9 cellular contexts compared by ENCODE assay signal in the genomic region with DNA sequence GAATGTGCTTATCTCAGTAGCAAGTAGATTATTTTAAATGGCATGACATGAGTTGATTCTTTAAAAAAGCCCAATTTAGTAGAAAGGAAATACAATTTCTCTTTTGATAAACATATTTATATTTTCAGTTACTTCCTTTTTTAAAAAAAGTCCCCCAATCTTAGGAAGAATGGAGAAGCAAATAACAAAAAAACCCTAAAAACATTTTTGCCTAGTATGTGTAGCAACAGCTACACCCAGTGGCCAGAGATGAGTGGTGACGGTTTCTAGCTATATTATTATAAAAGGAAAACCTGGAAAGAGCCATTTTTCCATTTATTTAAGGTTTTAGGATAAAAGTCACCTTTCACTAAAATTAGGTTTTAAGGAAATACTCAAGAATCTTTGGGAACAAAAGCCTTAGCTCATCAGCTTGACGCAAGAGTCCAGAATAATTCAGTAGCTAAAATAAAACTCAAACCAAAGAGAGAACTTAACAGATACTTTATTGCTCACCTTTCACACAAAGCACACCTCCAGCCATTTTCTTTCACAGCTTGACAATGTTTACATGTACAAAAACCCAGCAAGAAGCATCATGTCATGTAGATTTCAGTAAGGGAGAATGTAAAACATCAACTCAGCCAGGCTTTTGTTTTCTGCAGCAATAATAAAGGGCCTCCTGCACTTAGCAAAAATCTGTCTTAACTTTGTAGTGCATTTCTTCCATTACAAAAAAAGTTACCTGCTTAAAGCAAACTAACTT. TPM values are rescaled to one million over a fixed set of nuclear protein-coding genes. Genes with fewer than 3 reads are reported as not detected.
DNase-seq lines count a peak whose midpoint lies in the region; ATAC-seq and TF ChIP-seq lines count a peak whose summit lies in the region.
"Had no signal": no experiment of that assay in that cellular context is flagged by ENCODE, and none has a peak within 500 bp of the region (broad histone marks: within the 10 kb centered on the region; RNA-seq: fewer than 3 reads in every experiment).

No MANE protein-coding gene starts in this region.

- TF ChIP-seq CTCF in C4-2B (conservative IDR thresholded peaks at IDR 0.05), result peak; percentile 88
- peak; percentile 69; the same call in 1 of the 2 replicates for TF ChIP-seq CTCF in GM12875 (IDR thresholded peaks at IDR 0.05; ENCODE audit: borderline replicate concordance, insufficient read depth, low read depth, low read length)
- peak; percentile 80 to 91 (median 88) for TF ChIP-seq CTCF in esophagus muscularis mucosa (IDR thresholded peaks at IDR 0.05)
- TF ChIP-seq CTCF in neural progenitor cell (IDR thresholded peaks at IDR 0.05), result peak; percentile 92

- H3K27me3 Mint-ChIP-seq in neural progenitor cell (ENCODE audit: insufficient read depth, low read depth), result no peaks in the 10 kb centered on the region

- H2AFZ ChIP-seq in neural progenitor cell (replicated peaks), result no peak overlapping the region

- H3K79me2 ChIP-seq in neural progenitor cell (ENCODE audit: low read depth), result no peaks in the 10 kb centered on the region

- H3K27ac ChIP-seq in C4-2B, result no peak overlapping the region
- H3K27ac ChIP-seq in esophagus muscularis mucosa (replicated peaks in 1 of 4), result peak overlapping the region in 2 of 4 donors; percentile 5 to 46
- H3K27ac ChIP-seq in neural progenitor cell, result no peak overlapping the region

- no peaks in the 10 kb centered on the region for H3K9me3 Mint-ChIP-seq in neural progenitor cell

- peak; percentile 59 for ATAC-seq in HG03565 (IDR thresholded peaks at IDR 0.05; ENCODE audit: unreplicated experiment)
- ATAC-seq in HG03025 (IDR thresholded peaks at IDR 0.05; ENCODE audit: low FRiP score, unreplicated experiment), result no peak
- no peak for ATAC-seq in GM21515 (IDR thresholded peaks at IDR 0.05; ENCODE audit: unreplicated experiment)
- ATAC-seq: right cardiac atrium had no signal

- no peaks in the 10 kb centered on the region for H3F3A ChIP-seq in neural progenitor cell (ENCODE audit: low read depth)

- peaks cover 4% of the 10 kb centered on the region for H3K36me3 Mint-ChIP-seq in neural progenitor cell

- TF ChIP-seq EP300 in esophagus muscularis mucosa (IDR thresholded peaks at IDR 0.05), result no peak

- WGBS in esophagus muscularis mucosa, result 15% methylated on average over 2 of the region's 2 CpGs

- no peaks in the 10 kb centered on the region for H3K27me3 ChIP-seq in esophagus muscularis mucosa
- H3K27me3 ChIP-seq in neural progenitor cell, result no peaks in the 10 kb centered on the region

- no peak overlapping the region for H3K4me3 Mint-ChIP-seq in neural progenitor cell

- TF ChIP-seq POLR2A in esophagus muscularis mucosa (IDR thresholded peaks at IDR 0.05; ENCODE audit: low read depth), result no peak

- H3K9me3 ChIP-seq in esophagus muscularis mucosa, result no peaks in the 10 kb centered on the region
- no peaks in the 10 kb centered on the region for H3K9me3 ChIP-seq in neural progenitor cell (ENCODE audit: low read depth)

- intact Hi-C loops in esophagus muscularis mucosa (cut with DNase I), result loop anchor here (5.0 to 10.0 kb wide), 5 partner anchors 106 to 811 kb away; a partner anchor contains a TSS

- no peaks in the 10 kb centered on the region for H4K20me1 ChIP-seq in neural progenitor cell (ENCODE audit: low read depth)

- H3K27ac Mint-ChIP-seq in neural progenitor cell, result no peak overlapping the region

- peaks cover 10 to 35% (median 27%) of the 10 kb centered on the region in 4 donors for H3K36me3 ChIP-seq in esophagus muscularis mucosa
- H3K36me3 ChIP-seq in neural progenitor cell, result no peaks in the 10 kb centered on the region

- no peaks in the 10 kb centered on the region for H3K4me1 Mint-ChIP-seq in neural progenitor cell

- no peak overlapping the region for H3K9ac ChIP-seq in neural progenitor cell

- peaks cover 7 to 42% (median 36%) of the 10 kb centered on the region in 4 donors for H3K4me1 ChIP-seq in esophagus muscularis mucosa
- H3K4me1 ChIP-seq in neural progenitor cell, result peaks cover 5% of the 10 kb centered on the region

- H3K4me3 ChIP-seq in GM12875 (ENCODE audit: low read depth, low read length), result no peak overlapping the region
- H3K4me3 ChIP-seq in esophagus muscularis mucosa, result no peak overlapping the region
- no peak overlapping the region for H3K4me3 ChIP-seq in neural progenitor cell

- H3K4me2 ChIP-seq in neural progenitor cell, result no peak overlapping the region

- peak; percentile 54 for DNase-seq in SKM-1 treated with dmso at 0.1 percent for 144 hours (lab: John Stamatoyannopoulos, UW; ENCODE audit: unreplicated experiment)
- no peak for DNase-seq in esophagus muscularis mucosa (ENCODE audit: extremely low spot score)
- DNase-seq in neural progenitor cell (ENCODE audit: low spot score), result peak; percentile 53

RNA-seq across cellular contexts. Expression of a gene that starts 15.7 kb away (rescaled TPM):
- 100 to 1,000 TPM in 1 of 4 donors, 10 to 100 TPM in 3; 32.0 to 337 (median 50.3) TPM for total RNA-seq in esophagus muscularis mucosa
- total RNA-seq in neural progenitor cell (ENCODE audit: low replicate concordance), result 13.3 and 16.5 TPM in 2 replicates
